In the genomic region with DNA sequence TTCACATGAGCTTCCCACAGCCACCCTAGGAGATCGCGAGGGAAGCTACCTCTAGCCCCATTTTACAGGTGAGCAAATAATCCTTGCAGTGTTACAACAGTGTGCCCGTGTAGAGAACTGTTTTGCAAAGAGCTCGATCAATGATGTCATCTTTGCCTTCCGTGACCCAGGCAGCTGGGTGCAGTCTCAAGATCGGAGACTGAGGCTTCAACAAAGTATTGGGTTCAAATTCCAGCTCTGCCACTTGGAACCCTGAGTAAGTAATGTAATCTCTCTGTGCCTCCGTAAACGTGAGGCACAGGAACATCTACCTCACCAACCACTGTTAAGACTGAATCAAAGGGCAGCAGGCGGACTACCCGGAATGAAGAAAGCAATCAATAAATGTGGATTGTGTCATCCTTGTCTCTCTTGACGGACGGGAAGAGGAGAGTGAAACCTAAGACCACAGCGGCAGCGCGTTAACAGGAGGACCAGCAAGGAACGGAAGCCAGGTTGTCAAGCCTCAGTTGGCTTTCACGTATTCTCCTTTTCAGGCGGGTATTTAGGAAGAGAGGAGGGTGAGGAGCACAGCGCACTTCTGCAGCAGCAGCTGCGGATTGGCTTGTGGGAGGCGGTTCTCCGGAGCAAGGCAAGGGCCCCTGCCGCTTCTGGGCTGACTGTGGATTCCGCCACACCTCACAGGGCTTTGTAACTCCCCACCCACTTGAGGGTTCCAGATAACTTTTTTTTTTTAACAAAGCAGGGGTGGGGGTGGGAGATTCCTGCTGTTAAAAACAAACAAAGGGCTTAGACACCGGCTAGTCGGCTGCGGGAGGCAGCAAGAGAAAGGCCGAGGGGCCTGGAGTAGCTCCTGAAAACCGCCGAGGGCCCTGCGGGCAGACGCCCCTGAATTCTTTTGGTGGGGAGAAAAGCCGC, we compare ENCODE assay signal across 1 cellular context.
TF ChIP-seq lines count a peak whose summit lies in the region.

No MANE protein-coding gene starts in this region.

TF ChIP-seq in IMR-90, 13 proteins besides CTCF, POLR2A, EP300 and RAD21 (continued from another document):
- TF ChIP-seq, protein P1, sequence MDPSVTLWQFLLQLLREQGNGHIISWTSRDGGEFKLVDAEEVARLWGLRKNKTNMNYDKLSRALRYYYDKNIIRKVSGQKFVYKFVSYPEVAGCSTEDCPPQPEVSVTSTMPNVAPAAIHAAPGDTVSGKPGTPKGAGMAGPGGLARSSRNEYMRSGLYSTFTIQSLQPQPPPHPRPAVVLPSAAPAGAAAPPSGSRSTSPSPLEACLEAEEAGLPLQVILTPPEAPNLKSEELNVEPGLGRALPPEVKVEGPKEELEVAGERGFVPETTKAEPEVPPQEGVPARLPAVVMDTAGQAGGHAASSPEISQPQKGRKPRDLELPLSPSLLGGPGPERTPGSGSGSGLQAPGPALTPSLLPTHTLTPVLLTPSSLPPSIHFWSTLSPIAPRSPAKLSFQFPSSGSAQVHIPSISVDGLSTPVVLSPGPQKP (IDR thresholded peaks at IDR 0.05; ENCODE audit: borderline replicate concordance, low read depth, low read length) = no peak
- TF ChIP-seq MAZ (IDR thresholded peaks at IDR 0.05; ENCODE audit: borderline replicate concordance, low read depth, low read length) (no peak), FOS (IDR thresholded peaks at IDR 0.05; ENCODE audit: low read depth, low read length) (no peak), SMC3 (IDR thresholded peaks at IDR 0.05; ENCODE audit: low read depth, low read length) (no peak)
TF ChIP-seq in IMR-90: peak in this region for 0.
